14 cellular contexts compared by ENCODE assay signal in the genomic region with DNA sequence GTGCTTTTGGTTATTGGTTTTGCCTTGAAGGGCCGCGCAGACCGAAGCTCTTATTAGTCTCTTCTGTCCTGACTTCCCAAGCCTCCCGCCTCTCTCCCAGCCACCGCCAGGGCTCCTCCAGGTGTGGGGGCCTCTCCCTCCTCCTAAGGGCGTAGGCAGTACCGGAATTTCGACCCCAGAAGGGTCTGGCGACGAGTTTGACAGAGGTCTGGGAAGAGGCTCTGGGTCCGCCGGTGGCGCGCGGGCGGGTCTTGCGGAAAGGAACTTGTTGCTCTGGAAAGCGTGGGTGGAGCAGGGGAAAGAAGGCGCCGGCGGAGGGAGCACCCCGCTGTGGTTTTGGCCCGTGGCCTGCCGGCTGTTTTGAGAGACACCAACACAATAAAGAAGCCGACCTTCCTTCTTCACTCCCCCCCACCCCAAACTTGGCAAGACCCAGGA. TPM values are rescaled to one million over a fixed set of nuclear protein-coding genes. Genes with fewer than 3 reads are reported as not detected.
DNase-seq lines count a peak whose midpoint lies in the region; ATAC-seq and TF ChIP-seq lines count a peak whose summit lies in the region.
"Had no signal": no experiment of that assay in that cellular context is flagged by ENCODE, and none has a peak within 500 bp of the region (broad histone marks: within the 10 kb centered on the region; RNA-seq: fewer than 3 reads in every experiment).

No MANE protein-coding gene starts in this region.

- TF ChIP-seq POLR2A in testis (IDR thresholded peaks at IDR 0.05): no peak

- H3K36me3 ChIP-seq in testis (ENCODE audit: low read depth, missing control alignments): no peaks in the 10 kb centered on the region
- H3K36me3 ChIP-seq: cardiac muscle cell, MG63 had no signal

- intact Hi-C loops in testis (cut with DNase I; ENCODE audit: low total_unique reads): no loop called here

- DNase-seq in NCI-H2081 (lab: John Stamatoyannopoulos, UW) (peak; percentile 60 to 71), NCI-H2081 treated with DMSO at 0.1 percent for 48 hours (lab: John Stamatoyannopoulos, UW) (no peak), NCI-H69 (lab: John Stamatoyannopoulos, UW) (peak; percentile 95), testis (peak; percentile 25), GM03348 (ENCODE audit: low spot score) (no peak)
- DNase-seq: MG63 had no signal

- H3K27me3 ChIP-seq in testis: no peaks in the 10 kb centered on the region

- H3K27ac ChIP-seq in testis: no peak overlapping the region
- H3K27ac ChIP-seq: A549, cardiac muscle cell, RWPE1 had no signal

- H3K4me3 ChIP-seq in iPS-11a (ENCODE audit: low read depth, low read length) (peak overlapping the region; percentile 34), testis (no peak overlapping the region)
- H3K4me3 ChIP-seq: A549, cardiac muscle cell, lung, MG63 had no signal

- 0 to 1% methylated on average over 22 to 25 of the region's 25 CpGs for WGBS in testis, 2 donors

- ATAC-seq in GM21786 (IDR thresholded peaks at IDR 0.05; ENCODE audit: unreplicated experiment): no peak
- ATAC-seq in GM21737 (IDR thresholded peaks at IDR 0.05; ENCODE audit: unreplicated experiment): no peak
- ATAC-seq: A549 had no signal

- no peak for TF ChIP-seq CTCF in testis (IDR thresholded peaks at IDR 0.05)

- H3K9me3 ChIP-seq in testis: no peaks in the 10 kb centered on the region
- H3K9me3 ChIP-seq: A549, MG63 had no signal

- H3K4me1 ChIP-seq in testis: peaks cover 11% of the 10 kb centered on the region

RNA-seq across cellular contexts. Expression of gene PCSK2, which starts 1.8 kb away (rescaled TPM):
- total RNA-seq in testis: 10 to 100 TPM in 1 of 2 donors, 1 to 10 TPM in 1; 5.1 to 11.7 TPM
- polyA plus RNA-seq in testis (ENCODE audit: insufficient read depth, low read depth, low replicate concordance): 40.5 TPM
- total RNA-seq: Daoy had no signal

Comparison
In these comparisons a context has a peak if more than half of its experiments do, and no peak if none do; other contexts are left out.
1. DNase-seq: peak in NCI-H2081 (2 of 2), NCI-H69 (single experiment) and testis (single experiment); none in NCI-H2081 treated with DMSO at 0.1 percent for 48 hours (single experiment) and GM03348 (single experiment).